Comparison of ENCODE assay signal across 8 cellular contexts in the genomic region with DNA sequence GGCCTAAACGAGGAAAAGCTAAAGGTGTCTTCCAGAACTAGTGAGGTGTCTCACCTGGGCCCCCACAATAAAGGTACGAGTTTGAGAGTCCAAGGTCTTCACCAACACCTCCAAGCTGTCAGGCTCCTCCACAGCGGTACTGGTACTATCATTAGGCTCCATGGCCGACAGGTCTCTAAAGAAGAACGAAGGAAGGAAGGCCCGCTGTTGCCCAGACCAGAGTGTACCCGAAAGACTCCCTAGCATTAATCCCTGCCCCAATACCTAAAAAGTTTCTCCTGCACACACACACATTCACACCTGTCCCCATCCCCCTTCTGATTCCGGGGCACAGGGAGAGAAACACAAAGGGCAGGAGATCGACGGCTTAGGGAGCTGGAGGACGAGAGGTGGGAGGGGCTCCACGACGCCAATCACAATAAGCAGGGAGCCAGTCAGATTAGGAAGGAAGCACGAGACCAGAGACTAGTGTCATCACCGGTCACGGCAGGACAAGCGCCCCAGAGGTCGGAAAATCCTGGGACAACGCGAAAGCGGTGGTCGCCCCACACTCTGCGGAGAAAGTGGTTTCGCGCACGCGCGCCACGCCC. TPM values are rescaled to one million over a fixed set of nuclear protein-coding genes. Genes with fewer than 3 reads are reported as not detected.
DNase-seq lines count a peak whose midpoint lies in the region; ATAC-seq and TF ChIP-seq lines count a peak whose summit lies in the region.

No MANE protein-coding gene starts in this region.

- H3K36me3 ChIP-seq in right lobe of liver, result peaks cover 0 to 34% (median 21%) of the 10 kb centered on the region in 4 donors

- ATAC-seq in GM21576 (IDR thresholded peaks at IDR 0.05; ENCODE audit: unreplicated experiment) (peak; percentile 24), right lobe of liver (peak; percentile 66 to 80 (median 74))

- no peak for TF ChIP-seq POLR2A in right lobe of liver (IDR thresholded peaks at IDR 0.05)

- H3K27me3 ChIP-seq in right lobe of liver, result no peaks in the 10 kb centered on the region

- H3K4me1 ChIP-seq in right lobe of liver, result peaks cover 0 to 43% (median 16%) of the 10 kb centered on the region in 4 donors

- peak overlapping the region; percentile 97 to 99 (median 99) for H3K27ac ChIP-seq in right lobe of liver
- H3K27ac ChIP-seq in temporal lobe (ENCODE audit: low read depth, low read length), result peak overlapping the region; percentile 91

- intact Hi-C loops in right lobe of liver (cut with DNase I), result no loop called here

- peak; percentile 85 for DNase-seq in NCI-H748 treated with DMSO at 0.1 percent for 48 hours (lab: John Stamatoyannopoulos, UW)
- no peak for DNase-seq in NCI-H748 (lab: John Stamatoyannopoulos, UW; ENCODE audit: unreplicated experiment)
- DNase-seq in HuH-7 (ENCODE audit: low spot score), result peak; percentile 74
- DNase-seq in SHP77 treated with DMSO at 0.1 percent for 48 hours (lab: John Stamatoyannopoulos, UW), result peak; percentile 28
- DNase-seq in dermis blood vessel endothelial cell, result peak; percentile 91
- peak; percentile 78 to 90 (median 85) for DNase-seq in right lobe of liver

- WGBS in right lobe of liver (ENCODE audit: insufficient coverage, low coverage, low lambda C conversion rate, missing lambda C conversion rate), result 2% methylated on average over 14 of the region's 29 CpGs

- no peaks in the 10 kb centered on the region for H3K9me3 ChIP-seq in right lobe of liver

- no peak for TF ChIP-seq CTCF in right lobe of liver (IDR thresholded peaks at IDR 0.05)

- peak overlapping the region; percentile 71 to 81 (median 71) for H3K4me3 ChIP-seq in right lobe of liver

RNA-seq across cellular contexts. Expression of a gene that starts 0.8 kb away (rescaled TPM):
- total RNA-seq in dermis blood vessel endothelial cell (133 and 309 TPM in 2 replicates), right lobe of liver (100 to 1,000 TPM; 114 to 196 (median 142) TPM), temporal lobe (136 TPM)

RNA-seq across cellular contexts. Expression of a gene that starts 4.0 kb away (rescaled TPM):
- 0.34 and 0.37 TPM in 2 replicates for total RNA-seq in dermis blood vessel endothelial cell
- 100 to 1,000 TPM; 100 to 182 (median 116) TPM for total RNA-seq in right lobe of liver
- total RNA-seq in temporal lobe, result 0.98 TPM

RNA-seq across cellular contexts. Expression of a gene that starts 8.9 kb away (rescaled TPM):
- total RNA-seq in dermis blood vessel endothelial cell (20.6 and 28.6 TPM in 2 replicates), right lobe of liver (1 to 10 TPM; 6.6 to 8.7 (median 7.6) TPM), temporal lobe (11.6 TPM)

RNA-seq across cellular contexts. Expression of a gene that starts 13.1 kb away (rescaled TPM):
- total RNA-seq in dermis blood vessel endothelial cell, result 11.9 and 12.9 TPM in 2 replicates
- 10 to 100 TPM in 1 of 6 experiments, 1 to 10 TPM in 5; 6.4 to 10.0 (median 8.0) TPM for total RNA-seq in right lobe of liver
- 8.9 TPM for total RNA-seq in temporal lobe

RNA-seq across cellular contexts. Expression of a gene that starts 14.2 kb away (rescaled TPM):
- total RNA-seq in dermis blood vessel endothelial cell (111 and 116 TPM in 2 replicates), right lobe of liver (100 to 1,000 TPM in 2 of 6 experiments, 10 to 100 TPM in 4; 52.5 to 171 (median 64.5) TPM), temporal lobe (55.8 TPM)

Comparison
In these comparisons a context has a peak if more than half of its experiments do, and no peak if none do; other contexts are left out.
1. RNA of a gene that starts 4.0 kb away (total RNA-seq): 100 to 182 TPM in right lobe of liver; 0.98 TPM in temporal lobe (single experiment) and 0.34 to 0.37 TPM in dermis blood vessel endothelial cell; every median in the first group is over 10 times any median in the second.